In the genomic region with DNA sequence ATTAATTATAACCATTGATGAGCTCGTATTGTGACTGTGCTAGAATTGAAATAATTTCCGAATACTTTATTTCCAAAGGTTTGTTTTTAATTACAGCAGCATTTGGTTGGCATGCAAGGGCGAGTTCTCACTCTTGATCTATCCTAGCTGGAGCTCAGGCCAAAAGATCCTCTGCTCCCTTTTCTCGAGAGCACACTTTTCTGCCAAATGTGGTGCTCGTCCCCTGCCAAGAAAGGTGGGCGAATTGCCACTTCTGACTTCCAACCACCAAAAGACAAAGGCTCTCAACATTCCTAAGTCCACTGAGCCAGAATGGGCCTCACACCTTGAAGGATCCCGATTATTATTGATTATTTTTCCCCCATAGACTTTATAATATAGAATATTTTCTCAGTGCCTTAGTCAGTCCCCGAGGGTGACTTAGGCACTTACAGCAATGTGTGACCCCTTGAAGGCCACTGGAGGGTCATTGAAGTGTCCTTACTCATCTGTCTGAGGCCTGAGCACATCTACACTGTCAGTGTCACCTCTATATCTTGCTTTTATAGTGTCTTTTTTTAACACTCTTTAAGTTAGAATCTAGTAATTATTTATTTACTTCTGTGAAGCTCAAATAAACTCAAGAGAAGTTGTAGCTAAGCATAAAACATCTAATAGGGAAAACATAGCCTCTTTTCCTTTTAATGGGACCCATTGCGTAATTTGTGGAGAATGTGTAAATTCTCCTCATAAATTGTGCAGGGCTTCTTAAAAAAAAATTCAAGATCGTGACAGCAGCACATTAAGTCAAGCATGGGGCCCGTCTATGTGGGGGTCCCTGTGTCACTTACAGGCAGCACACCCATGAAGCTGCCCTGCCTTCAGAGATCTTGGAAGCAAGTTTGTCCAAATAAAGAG, we compare ENCODE assay signal across 1 cellular context.
TF ChIP-seq lines count a peak whose summit lies in the region.

No MANE protein-coding gene starts in this region.

TF ChIP-seq in IMR-90, 13 proteins besides CTCF, POLR2A, EP300 and RAD21:
- TF ChIP-seq RCOR1 (IDR thresholded peaks at IDR 0.05; ENCODE audit: insufficient replicate concordance, low read length), result no peak
- TF ChIP-seq CEBPB (IDR thresholded peaks at IDR 0.05; ENCODE audit: low read depth, low read length), result peak; percentile 85
TF ChIP-seq in IMR-90: peak in this region for 1.
